2 cellular contexts compared by ENCODE assay signal in the genomic region with DNA sequence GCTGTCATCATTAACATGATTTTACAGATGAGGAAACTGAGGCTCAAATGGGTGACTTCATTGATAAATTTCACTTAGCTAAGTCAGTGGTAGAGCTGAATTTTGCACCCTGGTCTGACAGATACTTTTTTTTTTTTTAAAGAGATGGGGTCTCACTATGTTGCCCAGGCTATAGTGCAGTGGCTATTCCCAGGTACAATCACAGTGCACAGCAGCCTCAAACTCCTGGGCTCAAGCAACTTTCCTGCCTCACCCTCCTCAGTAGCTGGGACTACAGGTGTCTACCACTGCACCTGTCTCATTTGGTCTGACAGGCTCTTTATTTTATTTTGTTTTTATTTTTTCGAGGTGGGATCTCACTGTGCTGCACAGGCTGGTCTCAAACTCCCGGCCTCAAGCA.
A peak's percentile ranks its signal among the peaks of the same experiment; 100 is the strongest.
TF ChIP-seq lines count a peak whose summit lies in the region.

No MANE protein-coding gene starts in this region.

TF ChIP-seq in HepG2, 621 proteins besides CTCF, POLR2A, EP300 and RAD21:
- TF ChIP-seq GFI1 (CRISPR knock-in tag; IDR thresholded peaks at IDR 0.05; ENCODE audit: borderline replicate concordance) = no peak
- no peak for TF ChIP-seq TP53 (CRISPR knock-in tag; conservative IDR thresholded peaks at IDR 0.05)
- TF ChIP-seq ZNF761 (CRISPR knock-in tag; conservative IDR thresholded peaks at IDR 0.05) = no peak
- TF ChIP-seq, protein P1, sequence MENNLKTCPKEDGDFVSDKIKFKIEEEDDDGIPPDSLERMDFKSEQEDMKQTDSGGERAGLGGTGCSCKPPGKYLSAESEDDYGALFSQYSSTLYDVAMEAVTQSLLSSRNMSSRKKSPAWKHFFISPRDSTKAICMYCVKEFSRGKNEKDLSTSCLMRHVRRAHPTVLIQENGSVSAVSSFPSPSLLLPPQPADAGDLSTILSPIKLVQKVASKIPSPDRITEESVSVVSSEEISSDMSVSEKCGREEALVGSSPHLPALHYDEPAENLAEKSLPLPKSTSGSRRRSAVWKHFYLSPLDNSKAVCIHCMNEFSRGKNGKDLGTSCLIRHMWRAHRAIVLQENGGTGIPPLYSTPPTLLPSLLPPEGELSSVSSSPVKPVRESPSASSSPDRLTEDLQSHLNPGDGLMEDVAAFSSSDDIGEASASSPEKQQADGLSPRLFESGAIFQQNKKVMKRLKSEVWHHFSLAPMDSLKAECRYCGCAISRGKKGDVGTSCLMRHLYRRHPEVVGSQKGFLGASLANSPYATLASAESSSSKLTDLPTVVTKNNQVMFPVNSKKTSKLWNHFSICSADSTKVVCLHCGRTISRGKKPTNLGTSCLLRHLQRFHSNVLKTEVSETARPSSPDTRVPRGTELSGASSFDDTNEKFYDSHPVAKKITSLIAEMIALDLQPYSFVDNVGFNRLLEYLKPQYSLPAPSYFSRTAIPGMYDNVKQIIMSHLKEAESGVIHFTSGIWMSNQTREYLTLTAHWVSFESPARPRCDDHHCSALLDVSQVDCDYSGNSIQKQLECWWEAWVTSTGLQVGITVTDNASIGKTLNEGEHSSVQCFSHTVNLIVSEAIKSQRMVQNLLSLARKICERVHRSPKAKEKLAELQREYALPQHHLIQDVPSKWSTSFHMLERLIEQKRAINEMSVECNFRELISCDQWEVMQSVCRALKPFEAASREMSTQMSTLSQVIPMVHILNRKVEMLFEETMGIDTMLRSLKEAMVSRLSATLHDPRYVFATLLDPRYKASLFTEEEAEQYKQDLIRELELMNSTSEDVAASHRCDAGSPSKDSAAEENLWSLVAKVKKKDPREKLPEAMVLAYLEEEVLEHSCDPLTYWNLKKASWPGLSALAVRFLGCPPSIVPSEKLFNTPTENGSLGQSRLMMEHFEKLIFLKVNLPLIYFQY (CRISPR knock-in tag; IDR thresholded peaks at IDR 0.05; ENCODE audit: borderline replicate concordance) = no peak
- TF ChIP-seq YY1 (IDR thresholded peaks at IDR 0.05; ENCODE audit: insufficient read depth, insufficient replicate concordance, low read depth, low read length) = no peak
- TF ChIP-seq, protein P2, sequence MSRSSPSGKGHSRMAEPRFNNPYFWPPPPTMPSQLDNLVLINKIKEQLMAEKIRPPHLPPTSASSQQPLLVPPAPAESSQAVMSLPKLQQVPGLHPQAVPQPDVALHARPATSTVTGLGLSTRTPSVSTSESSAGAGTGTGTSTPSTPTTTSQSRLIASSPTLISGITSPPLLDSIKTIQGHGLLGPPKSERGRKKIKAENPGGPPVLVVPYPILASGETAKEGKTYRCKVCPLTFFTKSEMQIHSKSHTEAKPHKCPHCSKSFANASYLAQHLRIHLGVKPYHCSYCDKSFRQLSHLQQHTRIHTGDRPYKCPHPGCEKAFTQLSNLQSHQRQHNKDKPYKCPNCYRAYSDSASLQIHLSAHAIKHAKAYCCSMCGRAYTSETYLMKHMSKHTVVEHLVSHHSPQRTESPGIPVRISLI (CRISPR knock-in tag; IDR thresholded peaks at IDR 0.05; ENCODE audit: borderline replicate concordance) = no peak
- peak; percentile 53; the same call in 1 of the 2 replicates for TF ChIP-seq ZNF121 (CRISPR knock-in tag; IDR thresholded peaks at IDR 0.05)
- TF ChIP-seq, protein P3, sequence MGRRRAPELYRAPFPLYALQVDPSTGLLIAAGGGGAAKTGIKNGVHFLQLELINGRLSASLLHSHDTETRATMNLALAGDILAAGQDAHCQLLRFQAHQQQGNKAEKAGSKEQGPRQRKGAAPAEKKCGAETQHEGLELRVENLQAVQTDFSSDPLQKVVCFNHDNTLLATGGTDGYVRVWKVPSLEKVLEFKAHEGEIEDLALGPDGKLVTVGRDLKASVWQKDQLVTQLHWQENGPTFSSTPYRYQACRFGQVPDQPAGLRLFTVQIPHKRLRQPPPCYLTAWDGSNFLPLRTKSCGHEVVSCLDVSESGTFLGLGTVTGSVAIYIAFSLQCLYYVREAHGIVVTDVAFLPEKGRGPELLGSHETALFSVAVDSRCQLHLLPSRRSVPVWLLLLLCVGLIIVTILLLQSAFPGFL (CRISPR knock-in tag; IDR thresholded peaks at IDR 0.05) = no peak

TF ChIP-seq in K562, 482 proteins besides CTCF, POLR2A, EP300 and RAD21:
- no peak for TF ChIP-seq TEAD1 (CRISPR knock-in tag; IDR thresholded peaks at IDR 0.05)
- TF ChIP-seq ZNF444 (CRISPR knock-in tag; IDR thresholded peaks at IDR 0.05) = no peak
- no peak for TF ChIP-seq RFX5 (IDR thresholded peaks at IDR 0.05; ENCODE audit: low read depth, low read length)
- no peak for TF ChIP-seq CCNT2 (IDR thresholded peaks at IDR 0.05; ENCODE audit: borderline replicate concordance, extremely low read depth, insufficient read length, low read depth, low read length)
- no peak for TF ChIP-seq TAF1 (IDR thresholded peaks at IDR 0.05; ENCODE audit: control insufficient read depth, extremely low read depth, insufficient read depth, low read length, severe bottlenecking)
- peak; percentile 93 for TF ChIP-seq ZNF121 (CRISPR knock-in tag; conservative IDR thresholded peaks at IDR 0.05)
- TF ChIP-seq RBM25 (IDR thresholded peaks at IDR 0.05; ENCODE audit: low read depth, low read length, severe bottlenecking) = peak; percentile 36
- TF ChIP-seq PHF20 (IDR thresholded peaks at IDR 0.05; ENCODE audit: partially characterized antibody) = no peak
- TF ChIP-seq JUND (IDR thresholded peaks at IDR 0.05; ENCODE audit: borderline replicate concordance, low read depth, low read length) = no peak
- TF ChIP-seq JUND (tag; IDR thresholded peaks at IDR 0.05; ENCODE audit: borderline replicate concordance, low read depth, low read length) = no peak
- no peak for TF ChIP-seq SMARCA5 (IDR thresholded peaks at IDR 0.05)
- no peak for TF ChIP-seq SMAD1 (IDR thresholded peaks at IDR 0.05; ENCODE audit: low read depth, low read length, partially characterized antibody)
TF ChIP-seq in K562: peak in this region for 2.
